In the genomic region with DNA sequence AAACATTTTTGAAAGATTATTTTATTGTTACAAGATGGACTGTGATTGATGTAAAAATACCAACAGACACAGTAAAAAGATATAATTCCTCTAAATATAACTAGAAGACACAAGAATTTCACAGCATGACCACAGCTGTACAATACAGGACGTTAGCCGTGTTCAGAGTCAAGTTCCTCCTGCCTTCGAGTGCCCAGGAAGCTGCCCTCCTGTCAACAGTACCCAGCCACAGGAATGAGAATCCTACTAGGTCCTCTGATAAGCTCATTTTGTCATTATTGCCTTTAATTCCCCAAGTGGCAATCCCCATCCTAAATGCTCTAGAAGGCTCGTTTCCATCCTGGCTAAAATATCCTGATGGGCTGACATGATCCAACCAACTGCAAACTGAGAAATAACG, we compare ENCODE assay signal across 10 cellular contexts. TPM values are rescaled to one million over a fixed set of nuclear protein-coding genes. Genes with fewer than 3 reads are reported as not detected.
"Had no signal": no experiment of that assay in that cellular context is flagged by ENCODE, and none has a peak within 500 bp of the region (broad histone marks: within the 10 kb centered on the region; RNA-seq: fewer than 3 reads in every experiment).

No MANE protein-coding gene starts in this region.

- H3K27me3 ChIP-seq: colonic mucosa, hepatocyte, tibial artery, vagina had no signal

- H3K9me3 ChIP-seq: colonic mucosa, tibial artery, vagina had no signal

- H3K36me3 ChIP-seq: colonic mucosa, tibial artery, vagina had no signal

- H3K4me1 ChIP-seq: colonic mucosa had no signal

- H3K9me3 Mint-ChIP-seq: activated CD4-positive, alpha-beta memory T cell treated with anti-CD3 and anti-CD28 coated beads, Interleukin-2, amount 10 ng/mL, durations not matched to agents 7 days and 5 days; activated naive CD4-positive, alpha-beta T cell treated with anti-CD3 and anti-CD28 coated beads, Interleukin-2, amount 10 ng/mL, durations not matched to agents 7 days and 5 days; activated T-cell treated with anti-CD3 and anti-CD28 coated beads, Interleukin-2, amount 50 U/mL, for 24 hours; naive thymus-derived CD8-positive, alpha-beta T cell; stimulated activated memory B cell treated with anti-CD40 and anti-IgM and Interleukin-4, amounts not matched to agents 10 μg/mL and 1 μg/mL and 100 μg/mL, for 72 hours had no signal

- H3K36me3 Mint-ChIP-seq: activated naive CD4-positive, alpha-beta T cell treated with anti-CD3 and anti-CD28 coated beads, Interleukin-2, amount 10 ng/mL, durations not matched to agents 7 days and 5 days; naive thymus-derived CD8-positive, alpha-beta T cell; stimulated activated memory B cell treated with anti-CD40 and anti-IgM and Interleukin-4, amounts not matched to agents 10 μg/mL and 1 μg/mL and 100 μg/mL, for 72 hours had no signal

- H3K27me3 Mint-ChIP-seq: activated T-cell treated with anti-CD3 and anti-CD28 coated beads, Interleukin-2, amount 50 U/mL, for 24 hours had no signal

- H3K4me3 Mint-ChIP-seq: activated CD4-positive, alpha-beta memory T cell treated with anti-CD3 and anti-CD28 coated beads, Interleukin-2, amount 10 ng/mL, durations not matched to agents 7 days and 5 days; activated naive CD4-positive, alpha-beta T cell treated with anti-CD3 and anti-CD28 coated beads, Interleukin-2, amount 10 ng/mL, durations not matched to agents 7 days and 5 days; activated T-cell treated with anti-CD3 and anti-CD28 coated beads, Interleukin-2, amount 50 U/mL, for 24 hours; naive thymus-derived CD8-positive, alpha-beta T cell; stimulated activated memory B cell treated with anti-CD40 and anti-IgM and Interleukin-4, amounts not matched to agents 10 μg/mL and 1 μg/mL and 100 μg/mL, for 72 hours had no signal

- H3K27ac Mint-ChIP-seq: activated CD4-positive, alpha-beta memory T cell treated with anti-CD3 and anti-CD28 coated beads, Interleukin-2, amount 10 ng/mL, durations not matched to agents 7 days and 5 days; activated naive CD4-positive, alpha-beta T cell treated with anti-CD3 and anti-CD28 coated beads, Interleukin-2, amount 10 ng/mL, durations not matched to agents 7 days and 5 days; activated T-cell treated with anti-CD3 and anti-CD28 coated beads, Interleukin-2, amount 50 U/mL, for 24 hours; stimulated activated memory B cell treated with anti-CD40 and anti-IgM and Interleukin-4, amounts not matched to agents 10 μg/mL and 1 μg/mL and 100 μg/mL, for 72 hours had no signal

- DNase-seq: tibial artery had no signal

- H3K4me2 ChIP-seq: hepatocyte had no signal

- H3K27ac ChIP-seq: colonic mucosa, hepatocyte, tibial artery, vagina had no signal

- H2AFZ ChIP-seq: hepatocyte had no signal

- H3K4me3 ChIP-seq: colonic mucosa, hepatocyte, tibial artery, vagina had no signal

RNA-seq across cellular contexts. Expression of a gene that starts 30.4 kb away (rescaled TPM):
- total RNA-seq: cardiac septum had no signal
